In genomic region chr3:49358217-49358883, GRCh38 we compare ENCODE assay signal across 8 cellular contexts. TPM values are rescaled to one million over a fixed set of nuclear protein-coding genes. Genes with fewer than 3 reads are reported as not detected.
A peak's percentile ranks its signal among the peaks of the same experiment; 100 is the strongest.
DNase-seq lines count a peak whose midpoint lies in the region; ATAC-seq and TF ChIP-seq lines count a peak whose summit lies in the region.

TSS of gene GPX1 (minus strand) at chr3:49358353. CDS start at chr3:49358278, 75 bp downstream.

- ATAC-seq in DND-41 (ENCODE audit: insufficient read depth, low read depth) (peak; percentile 87), GM21825 (IDR thresholded peaks at IDR 0.05; ENCODE audit: unreplicated experiment) (peak; percentile 86), natural killer cell (peak; percentile 81 to 87 (median 86))

- H3K79me2 ChIP-seq in DND-41 (ENCODE audit: insufficient read depth, low read length): peaks cover 36% of the 10 kb centered on the region

- no peaks in the 10 kb centered on the region for H3K9me3 Mint-ChIP-seq in natural killer cell

- no peaks in the 10 kb centered on the region for H3K27me3 Mint-ChIP-seq in natural killer cell (ENCODE audit: low read depth in 2 of 2)

- H3K4me3 Mint-ChIP-seq in natural killer cell: peak within 1 kb of the TSS; percentile 93

- peaks cover 6% of the 10 kb centered on the region for H3K36me3 Mint-ChIP-seq in natural killer cell

- peak within 1 kb of the TSS; percentile 84 for H3K27ac ChIP-seq in DND-41 (ENCODE audit: low read length)

- no peaks in the 10 kb centered on the region for H3K9me3 ChIP-seq in DND-41 (ENCODE audit: insufficient read depth, low read length, severe bottlenecking)

- H3K4me2 ChIP-seq in DND-41 (ENCODE audit: insufficient read depth, low read length): peak within 1 kb of the TSS; percentile 99

- peak; percentile 70 for TF ChIP-seq POLR2A in Raji (IDR thresholded peaks at IDR 0.05; ENCODE audit: insufficient read depth, low read depth, low read length)

- peak within 1 kb of the TSS; percentile 63 for H2AFZ ChIP-seq in DND-41 (ENCODE audit: low read depth, low read length)

- peak within 1 kb of the TSS; percentile 87 to 94 for H3K27ac Mint-ChIP-seq in natural killer cell

- peaks cover 59% of the 10 kb centered on the region for H3K36me3 ChIP-seq in DND-41 (ENCODE audit: insufficient read depth, low read length)

- peaks cover 5% of the 10 kb centered on the region for H4K20me1 ChIP-seq in DND-41 (ENCODE audit: insufficient read depth, low read length)

- intact Hi-C loops in natural killer cell (cut with micrococcal nuclease): no loop called here

- H3K27me3 ChIP-seq in DND-41 (ENCODE audit: insufficient read depth, low read length, poor library complexity): no peaks in the 10 kb centered on the region

- peaks cover 59% of the 10 kb centered on the region for H3K4me1 ChIP-seq in DND-41 (ENCODE audit: insufficient read depth, low read length)

- peak within 1 kb of the TSS; percentile 60 to 79; a peak in 3 of 4 replicates for H3K4me3 ChIP-seq in DND-41 (ENCODE audit: low read depth in 1 of 2, low read length in 2 of 2)
- peak within 1 kb of the TSS; percentile 87 for H3K4me3 ChIP-seq in LNCaP clone FGC (ENCODE audit: low read depth, low read length)

- H3K9ac ChIP-seq in DND-41 (ENCODE audit: low read depth, low read length): peak within 1 kb of the TSS; percentile 70

- peaks cover 18 to 21% of the 10 kb centered on the region in 2 donors for H3K4me1 Mint-ChIP-seq in natural killer cell

- peak; percentile 95 for DNase-seq in DND-41
- DNase-seq in LNCaP clone FGC (ENCODE audit: low read depth): peak; percentile 88
- DNase-seq in activated T-helper 9 cell treated with anti-CD3 and anti-CD28 coated beads, Interleukin-2, amount 50 U/mL, for 16 hours (ENCODE audit: low read depth): peak; percentile 61
- peak; percentile 93 for DNase-seq in fibroblast of peridontal ligament (ENCODE audit: extremely low read depth)
- peak; percentile 66 for DNase-seq in natural killer cell
- DNase-seq in stimulated activated naive CD4-positive, alpha-beta T cell treated with Interleukin-2 at 50 U/mL for 16 hours (lab: John Stamatoyannopoulos, UW): peak; percentile 70

- TF ChIP-seq CTCF in DND-41 (IDR thresholded peaks at IDR 0.05; ENCODE audit: borderline replicate concordance, extremely low read depth, low read length, poor library complexity, severe bottlenecking): no peak
- TF ChIP-seq CTCF in LNCaP clone FGC (IDR thresholded peaks at IDR 0.05; ENCODE audit: control insufficient read depth, extremely low read depth, insufficient read depth): no peak
- TF ChIP-seq CTCF in natural killer cell (IDR thresholded peaks at IDR 0.05): no peak

RNA-seq across cellular contexts. Expression of gene GPX1, which starts in this region (rescaled TPM):
- 10 to 100 TPM; 34.7 to 70.0 (median 59.1) TPM for total RNA-seq in natural killer cell

Comparison
In these comparisons a context has a peak if more than half of its experiments do, and no peak if none do; other contexts are left out.
1. Peak in every context shown above with its lines: DNase-seq, ATAC-seq, H3K4me3 ChIP-seq and H3K27ac ChIP-seq.